ENCODE assay signal across 1 cellular context in genomic region chr2:75276093-75277055, GRCh38.
TF ChIP-seq lines count a peak whose summit lies in the region.

No MANE protein-coding gene starts in this region.

TF ChIP-seq in HepG2, 621 proteins besides CTCF, POLR2A, EP300 and RAD21 (continued from another document):
- TF ChIP-seq PAXIP1 (CRISPR knock-in tag; conservative IDR thresholded peaks at IDR 0.05) (0 out of 2 replicates have a peak, but pooled peaks have one; percentile 32), SPEN (CRISPR knock-in tag; IDR thresholded peaks at IDR 0.05; ENCODE audit: low read depth) (no peak), CENPX (CRISPR knock-in tag; IDR thresholded peaks at IDR 0.05) (0 out of 2 replicates have a peak, but pooled peaks have one; percentile 56), HNF4A (CRISPR knock-in tag; IDR thresholded peaks at IDR 0.05) (peak; percentile 64), MAFF (IDR thresholded peaks at IDR 0.05; ENCODE audit: low read depth, low read length) (0 out of 2 replicates have a peak, but pooled peaks have one; percentile 15), CEBPG (CRISPR knock-in tag; IDR thresholded peaks at IDR 0.05) (peak; percentile 74)
- TF ChIP-seq, protein P1, sequence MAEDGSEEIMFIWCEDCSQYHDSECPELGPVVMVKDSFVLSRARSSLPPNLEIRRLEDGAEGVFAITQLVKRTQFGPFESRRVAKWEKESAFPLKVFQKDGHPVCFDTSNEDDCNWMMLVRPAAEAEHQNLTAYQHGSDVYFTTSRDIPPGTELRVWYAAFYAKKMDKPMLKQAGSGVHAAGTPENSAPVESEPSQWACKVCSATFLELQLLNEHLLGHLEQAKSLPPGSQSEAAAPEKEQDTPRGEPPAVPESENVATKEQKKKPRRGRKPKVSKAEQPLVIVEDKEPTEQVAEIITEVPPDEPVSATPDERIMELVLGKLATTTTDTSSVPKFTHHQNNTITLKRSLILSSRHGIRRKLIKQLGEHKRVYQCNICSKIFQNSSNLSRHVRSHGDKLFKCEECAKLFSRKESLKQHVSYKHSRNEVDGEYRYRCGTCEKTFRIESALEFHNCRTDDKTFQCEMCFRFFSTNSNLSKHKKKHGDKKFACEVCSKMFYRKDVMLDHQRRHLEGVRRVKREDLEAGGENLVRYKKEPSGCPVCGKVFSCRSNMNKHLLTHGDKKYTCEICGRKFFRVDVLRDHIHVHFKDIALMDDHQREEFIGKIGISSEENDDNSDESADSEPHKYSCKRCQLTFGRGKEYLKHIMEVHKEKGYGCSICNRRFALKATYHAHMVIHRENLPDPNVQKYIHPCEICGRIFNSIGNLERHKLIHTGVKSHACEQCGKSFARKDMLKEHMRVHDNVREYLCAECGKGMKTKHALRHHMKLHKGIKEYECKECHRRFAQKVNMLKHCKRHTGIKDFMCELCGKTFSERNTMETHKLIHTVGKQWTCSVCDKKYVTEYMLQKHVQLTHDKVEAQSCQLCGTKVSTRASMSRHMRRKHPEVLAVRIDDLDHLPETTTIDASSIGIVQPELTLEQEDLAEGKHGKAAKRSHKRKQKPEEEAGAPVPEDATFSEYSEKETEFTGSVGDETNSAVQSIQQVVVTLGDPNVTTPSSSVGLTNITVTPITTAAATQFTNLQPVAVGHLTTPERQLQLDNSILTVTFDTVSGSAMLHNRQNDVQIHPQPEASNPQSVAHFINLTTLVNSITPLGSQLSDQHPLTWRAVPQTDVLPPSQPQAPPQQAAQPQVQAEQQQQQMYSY (CRISPR knock-in tag; IDR thresholded peaks at IDR 0.05), result 0 out of 2 replicates have a peak, but pooled peaks have one; percentile 51
- TF ChIP-seq, protein P2, sequence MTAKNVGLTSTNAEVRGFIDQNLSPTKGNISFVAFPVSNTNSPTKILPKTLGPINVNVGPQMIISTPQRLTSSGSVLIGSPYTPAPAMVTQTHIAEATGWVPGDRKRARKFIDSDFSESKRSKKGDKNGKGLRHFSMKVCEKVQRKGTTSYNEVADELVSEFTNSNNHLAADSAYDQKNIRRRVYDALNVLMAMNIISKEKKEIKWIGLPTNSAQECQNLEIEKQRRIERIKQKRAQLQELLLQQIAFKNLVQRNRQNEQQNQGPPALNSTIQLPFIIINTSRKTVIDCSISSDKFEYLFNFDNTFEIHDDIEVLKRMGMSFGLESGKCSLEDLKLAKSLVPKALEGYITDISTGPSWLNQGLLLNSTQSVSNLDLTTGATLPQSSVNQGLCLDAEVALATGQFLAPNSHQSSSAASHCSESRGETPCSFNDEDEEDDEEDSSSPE (CRISPR knock-in tag; IDR thresholded peaks at IDR 0.05), result 0 out of 2 replicates have a peak, but pooled peaks have one; percentile 29
- TF ChIP-seq, protein P3, sequence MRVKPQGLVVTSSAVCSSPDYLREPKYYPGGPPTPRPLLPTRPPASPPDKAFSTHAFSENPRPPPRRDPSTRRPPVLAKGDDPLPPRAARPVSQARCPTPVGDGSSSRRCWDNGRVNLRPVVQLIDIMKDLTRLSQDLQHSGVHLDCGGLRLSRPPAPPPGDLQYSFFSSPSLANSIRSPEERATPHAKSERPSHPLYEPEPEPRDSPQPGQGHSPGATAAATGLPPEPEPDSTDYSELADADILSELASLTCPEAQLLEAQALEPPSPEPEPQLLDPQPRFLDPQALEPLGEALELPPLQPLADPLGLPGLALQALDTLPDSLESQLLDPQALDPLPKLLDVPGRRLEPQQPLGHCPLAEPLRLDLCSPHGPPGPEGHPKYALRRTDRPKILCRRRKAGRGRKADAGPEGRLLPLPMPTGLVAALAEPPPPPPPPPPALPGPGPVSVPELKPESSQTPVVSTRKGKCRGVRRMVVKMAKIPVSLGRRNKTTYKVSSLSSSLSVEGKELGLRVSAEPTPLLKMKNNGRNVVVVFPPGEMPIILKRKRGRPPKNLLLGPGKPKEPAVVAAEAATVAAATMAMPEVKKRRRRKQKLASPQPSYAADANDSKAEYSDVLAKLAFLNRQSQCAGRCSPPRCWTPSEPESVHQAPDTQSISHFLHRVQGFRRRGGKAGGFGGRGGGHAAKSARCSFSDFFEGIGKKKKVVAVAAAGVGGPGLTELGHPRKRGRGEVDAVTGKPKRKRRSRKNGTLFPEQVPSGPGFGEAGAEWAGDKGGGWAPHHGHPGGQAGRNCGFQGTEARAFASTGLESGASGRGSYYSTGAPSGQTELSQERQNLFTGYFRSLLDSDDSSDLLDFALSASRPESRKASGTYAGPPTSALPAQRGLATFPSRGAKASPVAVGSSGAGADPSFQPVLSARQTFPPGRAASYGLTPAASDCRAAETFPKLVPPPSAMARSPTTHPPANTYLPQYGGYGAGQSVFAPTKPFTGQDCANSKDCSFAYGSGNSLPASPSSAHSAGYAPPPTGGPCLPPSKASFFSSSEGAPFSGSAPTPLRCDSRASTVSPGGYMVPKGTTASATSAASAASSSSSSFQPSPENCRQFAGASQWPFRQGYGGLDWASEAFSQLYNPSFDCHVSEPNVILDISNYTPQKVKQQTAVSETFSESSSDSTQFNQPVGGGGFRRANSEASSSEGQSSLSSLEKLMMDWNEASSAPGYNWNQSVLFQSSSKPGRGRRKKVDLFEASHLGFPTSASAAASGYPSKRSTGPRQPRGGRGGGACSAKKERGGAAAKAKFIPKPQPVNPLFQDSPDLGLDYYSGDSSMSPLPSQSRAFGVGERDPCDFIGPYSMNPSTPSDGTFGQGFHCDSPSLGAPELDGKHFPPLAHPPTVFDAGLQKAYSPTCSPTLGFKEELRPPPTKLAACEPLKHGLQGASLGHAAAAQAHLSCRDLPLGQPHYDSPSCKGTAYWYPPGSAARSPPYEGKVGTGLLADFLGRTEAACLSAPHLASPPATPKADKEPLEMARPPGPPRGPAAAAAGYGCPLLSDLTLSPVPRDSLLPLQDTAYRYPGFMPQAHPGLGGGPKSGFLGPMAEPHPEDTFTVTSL (CRISPR knock-in tag; IDR thresholded peaks at IDR 0.05; ENCODE audit: borderline replicate concordance), result peak; percentile 64; the same call in 1 of the 2 replicates
- TF ChIP-seq, protein P4, sequence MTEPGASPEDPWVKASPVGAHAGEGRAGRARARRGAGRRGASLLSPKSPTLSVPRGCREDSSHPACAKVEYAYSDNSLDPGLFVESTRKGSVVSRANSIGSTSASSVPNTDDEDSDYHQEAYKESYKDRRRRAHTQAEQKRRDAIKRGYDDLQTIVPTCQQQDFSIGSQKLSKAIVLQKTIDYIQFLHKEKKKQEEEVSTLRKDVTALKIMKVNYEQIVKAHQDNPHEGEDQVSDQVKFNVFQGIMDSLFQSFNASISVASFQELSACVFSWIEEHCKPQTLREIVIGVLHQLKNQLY (CRISPR knock-in tag; IDR thresholded peaks at IDR 0.05), result peak; percentile 62; the same call in 1 of the 2 replicates
